Comparison of ENCODE assay signal across 1 cellular context in the genomic region with DNA sequence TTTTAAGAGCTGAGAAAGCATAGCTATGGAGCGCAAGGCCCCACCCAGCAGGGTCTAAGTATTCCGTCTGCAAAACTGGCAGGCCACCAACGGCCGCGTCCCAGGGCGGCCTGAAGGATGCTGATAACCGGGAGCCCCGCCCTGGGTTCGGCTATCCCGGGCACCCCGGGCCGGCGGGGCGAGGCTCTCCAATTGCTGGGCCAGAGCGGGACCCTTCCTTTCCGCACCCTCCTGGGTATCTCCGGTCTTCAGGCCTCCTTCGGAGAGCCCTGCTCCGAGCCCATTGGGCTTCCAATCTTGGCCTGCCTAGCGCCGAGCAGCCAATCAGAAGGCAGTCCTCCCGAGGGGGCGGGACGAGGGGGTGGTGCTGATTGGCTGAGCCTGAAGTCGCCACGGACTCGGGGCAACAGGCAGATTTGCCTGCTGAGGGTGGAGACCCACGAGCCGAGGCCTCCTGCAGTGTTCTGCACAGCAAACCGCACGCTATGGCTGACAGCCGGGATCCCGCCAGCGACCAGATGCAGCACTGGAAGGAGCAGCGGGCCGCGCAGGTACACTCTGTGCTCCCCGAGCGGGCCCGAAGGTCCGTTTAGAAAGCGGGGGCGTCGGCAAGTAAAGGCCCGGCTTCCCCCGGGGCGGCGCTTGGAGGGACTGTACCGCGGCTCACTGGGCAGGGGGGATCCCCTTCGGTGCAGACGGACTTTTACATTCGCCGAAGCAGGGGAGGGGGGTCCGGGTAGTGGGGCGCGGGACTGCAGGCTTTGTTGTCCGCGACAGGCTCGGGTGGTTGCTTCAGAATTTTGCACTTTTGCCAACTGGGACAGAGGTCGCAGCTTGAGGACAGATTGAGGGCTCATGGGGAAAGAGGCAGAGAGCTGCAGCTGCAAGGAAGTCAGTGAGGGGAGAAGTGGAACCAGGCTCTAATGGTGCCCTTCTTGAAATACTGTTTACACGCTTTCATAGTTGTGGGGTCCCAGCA.
TF ChIP-seq lines count a peak whose summit lies in the region.

A gene (plus strand): TSS at position 406 of the 979 bp plus-strand sequence. CDS start 80 bp downstream, at position 486.

TF ChIP-seq in HEK293, 187 proteins besides CTCF, POLR2A, EP300 and RAD21 (continued from another document and continues in another):
- TF ChIP-seq, protein P1, sequence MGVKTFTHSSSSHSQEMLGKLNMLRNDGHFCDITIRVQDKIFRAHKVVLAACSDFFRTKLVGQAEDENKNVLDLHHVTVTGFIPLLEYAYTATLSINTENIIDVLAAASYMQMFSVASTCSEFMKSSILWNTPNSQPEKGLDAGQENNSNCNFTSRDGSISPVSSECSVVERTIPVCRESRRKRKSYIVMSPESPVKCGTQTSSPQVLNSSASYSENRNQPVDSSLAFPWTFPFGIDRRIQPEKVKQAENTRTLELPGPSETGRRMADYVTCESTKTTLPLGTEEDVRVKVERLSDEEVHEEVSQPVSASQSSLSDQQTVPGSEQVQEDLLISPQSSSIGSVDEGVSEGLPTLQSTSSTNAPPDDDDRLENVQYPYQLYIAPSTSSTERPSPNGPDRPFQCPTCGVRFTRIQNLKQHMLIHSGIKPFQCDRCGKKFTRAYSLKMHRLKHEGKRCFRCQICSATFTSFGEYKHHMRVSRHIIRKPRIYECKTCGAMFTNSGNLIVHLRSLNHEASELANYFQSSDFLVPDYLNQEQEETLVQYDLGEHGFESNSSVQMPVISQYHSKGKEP (tag by site-specific recombination; IDR thresholded peaks at IDR 0.05): no peak
- no peak for TF ChIP-seq ZNF658 (tag by site-specific recombination; IDR thresholded peaks at IDR 0.05)
- TF ChIP-seq, protein P2, sequence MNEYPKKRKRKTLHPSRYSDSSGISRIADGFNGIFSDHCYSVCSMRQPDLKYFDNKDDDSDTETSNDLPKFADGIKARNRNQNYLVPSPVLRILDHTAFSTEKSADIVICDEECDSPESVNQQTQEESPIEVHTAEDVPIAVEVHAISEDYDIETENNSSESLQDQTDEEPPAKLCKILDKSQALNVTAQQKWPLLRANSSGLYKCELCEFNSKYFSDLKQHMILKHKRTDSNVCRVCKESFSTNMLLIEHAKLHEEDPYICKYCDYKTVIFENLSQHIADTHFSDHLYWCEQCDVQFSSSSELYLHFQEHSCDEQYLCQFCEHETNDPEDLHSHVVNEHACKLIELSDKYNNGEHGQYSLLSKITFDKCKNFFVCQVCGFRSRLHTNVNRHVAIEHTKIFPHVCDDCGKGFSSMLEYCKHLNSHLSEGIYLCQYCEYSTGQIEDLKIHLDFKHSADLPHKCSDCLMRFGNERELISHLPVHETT (tag by site-specific recombination; IDR thresholded peaks at IDR 0.05): 0 out of 2 replicates have a peak, but pooled peaks have one; percentile 53
- TF ChIP-seq ZNF274 (IDR thresholded peaks at IDR 0.05; ENCODE audit: low read length): no peak
- no peak for TF ChIP-seq ZNF274 (tag by site-specific recombination; IDR thresholded peaks at IDR 0.05; ENCODE audit: borderline replicate concordance)
- peak; percentile 71 for TF ChIP-seq GLIS1 (tag by site-specific recombination; IDR thresholded peaks at IDR 0.05)
- TF ChIP-seq ZNF114 (tag by site-specific recombination; IDR thresholded peaks at IDR 0.05): no peak
- no peak for TF ChIP-seq REPIN1 (tag by site-specific recombination; IDR thresholded peaks at IDR 0.05; ENCODE audit: low read depth)
- 0 out of 2 replicates have a peak, but pooled peaks have one; percentile 17 for TF ChIP-seq MYNN (tag by site-specific recombination; IDR thresholded peaks at IDR 0.05; ENCODE audit: borderline replicate concordance)
- no peak for TF ChIP-seq ZNF221 (tag by site-specific recombination; IDR thresholded peaks at IDR 0.05; ENCODE audit: borderline replicate concordance)
- TF ChIP-seq ZNF529 (tag by site-specific recombination; IDR thresholded peaks at IDR 0.05; ENCODE audit: insufficient replicate concordance): no peak
- TF ChIP-seq, protein P3, sequence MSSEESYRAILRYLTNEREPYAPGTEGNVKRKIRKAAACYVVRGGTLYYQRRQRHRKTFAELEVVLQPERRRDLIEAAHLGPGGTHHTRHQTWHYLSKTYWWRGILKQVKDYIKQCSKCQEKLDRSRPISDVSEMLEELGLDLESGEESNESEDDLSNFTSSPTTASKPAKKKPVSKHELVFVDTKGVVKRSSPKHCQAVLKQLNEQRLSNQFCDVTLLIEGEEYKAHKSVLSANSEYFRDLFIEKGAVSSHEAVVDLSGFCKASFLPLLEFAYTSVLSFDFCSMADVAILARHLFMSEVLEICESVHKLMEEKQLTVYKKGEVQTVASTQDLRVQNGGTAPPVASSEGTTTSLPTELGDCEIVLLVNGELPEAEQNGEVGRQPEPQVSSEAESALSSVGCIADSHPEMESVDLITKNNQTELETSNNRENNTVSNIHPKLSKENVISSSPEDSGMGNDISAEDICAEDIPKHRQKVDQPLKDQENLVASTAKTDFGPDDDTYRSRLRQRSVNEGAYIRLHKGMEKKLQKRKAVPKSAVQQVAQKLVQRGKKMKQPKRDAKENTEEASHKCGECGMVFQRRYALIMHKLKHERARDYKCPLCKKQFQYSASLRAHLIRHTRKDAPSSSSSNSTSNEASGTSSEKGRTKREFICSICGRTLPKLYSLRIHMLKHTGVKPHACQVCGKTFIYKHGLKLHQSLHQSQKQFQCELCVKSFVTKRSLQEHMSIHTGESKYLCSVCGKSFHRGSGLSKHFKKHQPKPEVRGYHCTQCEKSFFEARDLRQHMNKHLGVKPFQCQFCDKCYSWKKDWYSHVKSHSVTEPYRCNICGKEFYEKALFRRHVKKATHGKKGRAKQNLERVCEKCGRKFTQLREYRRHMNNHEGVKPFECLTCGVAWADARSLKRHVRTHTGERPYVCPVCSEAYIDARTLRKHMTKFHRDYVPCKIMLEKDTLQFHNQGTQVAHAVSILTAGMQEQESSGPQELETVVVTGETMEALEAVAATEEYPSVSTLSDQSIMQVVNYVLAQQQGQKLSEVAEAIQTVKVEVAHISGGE (tag by site-specific recombination; conservative IDR thresholded peaks at IDR 0.05; ENCODE audit: low read depth): 0 out of 2 replicates have a peak, but pooled peaks have one; percentile 19
- no peak for TF ChIP-seq ZNF433 (tag by site-specific recombination; IDR thresholded peaks at IDR 0.05; ENCODE audit: low read depth)
- 0 out of 2 replicates have a peak, but pooled peaks have one; percentile 18 for TF ChIP-seq ZNF423 (tag by site-specific recombination; IDR thresholded peaks at IDR 0.05)
- TF ChIP-seq ZNF10 (tag by site-specific recombination; IDR thresholded peaks at IDR 0.05): peak; percentile 79
- peak; percentile 97 for TF ChIP-seq ZSCAN30 (tag by site-specific recombination; IDR thresholded peaks at IDR 0.05)
- TF ChIP-seq ZNF629 (tag by site-specific recombination; IDR thresholded peaks at IDR 0.05): no peak; the same call in 1 of the 2 replicates
- TF ChIP-seq GLI2 (tag by site-specific recombination; IDR thresholded peaks at IDR 0.05; ENCODE audit: borderline replicate concordance, low read depth): no peak
- TF ChIP-seq, protein P4, sequence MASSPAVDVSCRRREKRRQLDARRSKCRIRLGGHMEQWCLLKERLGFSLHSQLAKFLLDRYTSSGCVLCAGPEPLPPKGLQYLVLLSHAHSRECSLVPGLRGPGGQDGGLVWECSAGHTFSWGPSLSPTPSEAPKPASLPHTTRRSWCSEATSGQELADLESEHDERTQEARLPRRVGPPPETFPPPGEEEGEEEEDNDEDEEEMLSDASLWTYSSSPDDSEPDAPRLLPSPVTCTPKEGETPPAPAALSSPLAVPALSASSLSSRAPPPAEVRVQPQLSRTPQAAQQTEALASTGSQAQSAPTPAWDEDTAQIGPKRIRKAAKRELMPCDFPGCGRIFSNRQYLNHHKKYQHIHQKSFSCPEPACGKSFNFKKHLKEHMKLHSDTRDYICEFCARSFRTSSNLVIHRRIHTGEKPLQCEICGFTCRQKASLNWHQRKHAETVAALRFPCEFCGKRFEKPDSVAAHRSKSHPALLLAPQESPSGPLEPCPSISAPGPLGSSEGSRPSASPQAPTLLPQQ (tag by site-specific recombination; IDR thresholded peaks at IDR 0.05): peak; percentile 17; the same call in 1 of the 2 replicates
- peak; percentile 81 for TF ChIP-seq ZXDB (tag by site-specific recombination; IDR thresholded peaks at IDR 0.05)
- peak; percentile 42; the same call in 1 of the 2 replicates for TF ChIP-seq ZNF24 (tag by site-specific recombination; IDR thresholded peaks at IDR 0.05)
- TF ChIP-seq, protein P5, sequence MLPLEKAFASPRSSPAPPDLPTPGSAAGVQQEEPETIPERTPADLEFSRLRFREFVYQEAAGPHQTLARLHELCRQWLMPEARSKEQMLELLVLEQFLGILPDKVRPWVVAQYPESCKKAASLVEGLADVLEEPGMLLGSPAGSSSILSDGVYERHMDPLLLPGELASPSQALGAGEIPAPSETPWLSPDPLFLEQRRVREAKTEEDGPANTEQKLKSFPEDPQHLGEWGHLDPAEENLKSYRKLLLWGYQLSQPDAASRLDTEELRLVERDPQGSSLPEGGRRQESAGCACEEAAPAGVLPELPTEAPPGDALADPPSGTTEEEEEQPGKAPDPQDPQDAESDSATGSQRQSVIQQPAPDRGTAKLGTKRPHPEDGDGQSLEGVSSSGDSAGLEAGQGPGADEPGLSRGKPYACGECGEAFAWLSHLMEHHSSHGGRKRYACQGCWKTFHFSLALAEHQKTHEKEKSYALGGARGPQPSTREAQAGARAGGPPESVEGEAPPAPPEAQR (tag by site-specific recombination; IDR thresholded peaks at IDR 0.05): no peak
- TF ChIP-seq ZNF501 (tag by site-specific recombination; IDR thresholded peaks at IDR 0.05): peak; percentile 46; the same call in 1 of the 2 replicates
- TF ChIP-seq, protein P6, sequence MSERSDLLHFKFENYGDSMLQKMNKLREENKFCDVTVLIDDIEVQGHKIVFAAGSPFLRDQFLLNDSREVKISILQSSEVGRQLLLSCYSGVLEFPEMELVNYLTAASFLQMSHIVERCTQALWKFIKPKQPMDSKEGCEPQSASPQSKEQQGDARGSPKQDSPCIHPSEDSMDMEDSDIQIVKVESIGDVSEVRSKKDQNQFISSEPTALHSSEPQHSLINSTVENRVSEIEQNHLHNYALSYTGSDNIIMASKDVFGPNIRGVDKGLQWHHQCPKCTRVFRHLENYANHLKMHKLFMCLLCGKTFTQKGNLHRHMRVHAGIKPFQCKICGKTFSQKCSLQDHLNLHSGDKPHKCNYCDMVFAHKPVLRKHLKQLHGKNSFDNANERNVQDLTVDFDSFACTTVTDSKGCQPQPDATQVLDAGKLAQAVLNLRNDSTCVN (tag by site-specific recombination; optimal IDR thresholded peaks at IDR 0.05): peak; percentile 42
- no peak for TF ChIP-seq ZNF138 (tag by site-specific recombination; IDR thresholded peaks at IDR 0.05; ENCODE audit: borderline replicate concordance)
- TF ChIP-seq SP2 (tag by site-specific recombination; IDR thresholded peaks at IDR 0.05): peak; percentile 94
- no peak for TF ChIP-seq ZNF571 (tag by site-specific recombination; IDR thresholded peaks at IDR 0.05)
- no peak for TF ChIP-seq ZNF354C (tag by site-specific recombination; IDR thresholded peaks at IDR 0.05; ENCODE audit: borderline replicate concordance, low read depth)
- TF ChIP-seq, protein P7, sequence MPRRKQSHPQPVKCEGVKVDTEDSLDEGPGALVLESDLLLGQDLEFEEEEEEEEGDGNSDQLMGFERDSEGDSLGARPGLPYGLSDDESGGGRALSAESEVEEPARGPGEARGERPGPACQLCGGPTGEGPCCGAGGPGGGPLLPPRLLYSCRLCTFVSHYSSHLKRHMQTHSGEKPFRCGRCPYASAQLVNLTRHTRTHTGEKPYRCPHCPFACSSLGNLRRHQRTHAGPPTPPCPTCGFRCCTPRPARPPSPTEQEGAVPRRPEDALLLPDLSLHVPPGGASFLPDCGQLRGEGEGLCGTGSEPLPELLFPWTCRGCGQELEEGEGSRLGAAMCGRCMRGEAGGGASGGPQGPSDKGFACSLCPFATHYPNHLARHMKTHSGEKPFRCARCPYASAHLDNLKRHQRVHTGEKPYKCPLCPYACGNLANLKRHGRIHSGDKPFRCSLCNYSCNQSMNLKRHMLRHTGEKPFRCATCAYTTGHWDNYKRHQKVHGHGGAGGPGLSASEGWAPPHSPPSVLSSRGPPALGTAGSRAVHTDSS (tag by site-specific recombination; IDR thresholded peaks at IDR 0.05): no peak
- no peak for TF ChIP-seq ZBTB7A (tag by site-specific recombination; IDR thresholded peaks at IDR 0.05; ENCODE audit: low read depth)
- TF ChIP-seq, protein P8, sequence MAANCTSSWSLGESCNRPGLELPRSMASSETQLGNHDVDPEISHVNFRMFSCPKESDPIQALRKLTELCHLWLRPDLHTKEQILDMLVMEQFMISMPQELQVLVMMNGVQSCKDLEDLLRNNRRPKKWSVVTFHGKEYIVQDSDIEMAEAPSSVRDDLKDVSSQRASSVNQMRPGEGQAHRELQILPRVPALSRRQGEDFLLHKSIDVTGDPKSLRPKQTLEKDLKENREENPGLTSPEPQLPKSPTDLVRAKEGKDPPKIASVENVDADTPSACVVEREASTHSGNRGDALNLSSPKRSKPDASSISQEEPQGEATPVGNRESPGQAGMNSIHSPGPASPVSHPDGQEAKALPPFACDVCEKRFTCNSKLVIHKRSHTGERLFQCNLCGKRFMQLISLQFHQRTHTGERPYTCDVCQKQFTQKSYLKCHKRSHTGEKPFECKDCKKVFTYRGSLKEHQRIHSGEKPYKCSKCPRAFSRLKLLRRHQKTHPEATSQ (tag by site-specific recombination; IDR thresholded peaks at IDR 0.05): no peak
- TF ChIP-seq ZNF311 (tag by site-specific recombination; IDR thresholded peaks at IDR 0.05; ENCODE audit: borderline replicate concordance): no peak
- no peak for TF ChIP-seq ZNF174 (tag by site-specific recombination; IDR thresholded peaks at IDR 0.05)
- TF ChIP-seq ZNF416 (tag by site-specific recombination; IDR thresholded peaks at IDR 0.05): no peak
- TF ChIP-seq ZNF324 (tag by site-specific recombination; IDR thresholded peaks at IDR 0.05): no peak
- peak; percentile 54 for TF ChIP-seq EGR2 (tag by site-specific recombination; IDR thresholded peaks at IDR 0.05; ENCODE audit: low read depth)
- peak; percentile 63; the same call in 1 of the 2 replicates for TF ChIP-seq ZNF785 (tag by site-specific recombination; IDR thresholded peaks at IDR 0.05)
- TF ChIP-seq, protein P9, sequence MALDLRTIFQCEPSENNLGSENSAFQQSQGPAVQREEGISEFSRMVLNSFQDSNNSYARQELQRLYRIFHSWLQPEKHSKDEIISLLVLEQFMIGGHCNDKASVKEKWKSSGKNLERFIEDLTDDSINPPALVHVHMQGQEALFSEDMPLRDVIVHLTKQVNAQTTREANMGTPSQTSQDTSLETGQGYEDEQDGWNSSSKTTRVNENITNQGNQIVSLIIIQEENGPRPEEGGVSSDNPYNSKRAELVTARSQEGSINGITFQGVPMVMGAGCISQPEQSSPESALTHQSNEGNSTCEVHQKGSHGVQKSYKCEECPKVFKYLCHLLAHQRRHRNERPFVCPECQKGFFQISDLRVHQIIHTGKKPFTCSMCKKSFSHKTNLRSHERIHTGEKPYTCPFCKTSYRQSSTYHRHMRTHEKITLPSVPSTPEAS (tag by site-specific recombination; IDR thresholded peaks at IDR 0.05): no peak
- TF ChIP-seq ZNF837 (tag by site-specific recombination; IDR thresholded peaks at IDR 0.05): peak; percentile 70; the same call in 1 of the 2 replicates
- TF ChIP-seq ZNF626 (tag by site-specific recombination; IDR thresholded peaks at IDR 0.05): no peak
- no peak; the same call in 1 of the 2 replicates for TF ChIP-seq KLF9 (tag by site-specific recombination; IDR thresholded peaks at IDR 0.05; ENCODE audit: low read depth)
- TF ChIP-seq ZNF610 (tag by site-specific recombination; IDR thresholded peaks at IDR 0.05; ENCODE audit: borderline replicate concordance): 0 out of 2 replicates have a peak, but pooled peaks have one; percentile 47
- no peak for TF ChIP-seq ZNF169 (tag by site-specific recombination; IDR thresholded peaks at IDR 0.05)
- TF ChIP-seq ZNF510 (tag by site-specific recombination; IDR thresholded peaks at IDR 0.05; ENCODE audit: insufficient replicate concordance): peak; percentile 34
- TF ChIP-seq ZNF521 (tag by site-specific recombination; IDR thresholded peaks at IDR 0.05): no peak
- no peak for TF ChIP-seq PRDM1 (tag by site-specific recombination; IDR thresholded peaks at IDR 0.05)
